Comparison of ENCODE assay signal across 21 cellular contexts in genomic region chr14:54665938-54666337, GRCh38.
DNase-seq lines count a peak whose midpoint lies in the region; ATAC-seq and TF ChIP-seq lines count a peak whose summit lies in the region.
"Had no signal": no experiment of that assay in that cellular context is flagged by ENCODE, and none has a peak within 500 bp of the region (broad histone marks: within the 10 kb centered on the region; RNA-seq: fewer than 3 reads in every experiment).

No MANE protein-coding gene starts in this region.

- peaks cover 4% of the 10 kb centered on the region for H3K27me3 Mint-ChIP-seq in activated T-helper 17 cell treated with anti-CD3 and anti-CD28 coated beads, Interleukin-2, amount 50 U/mL, for 72 hours
- no peaks in the 10 kb centered on the region for H3K27me3 Mint-ChIP-seq in nephron (ENCODE audit: low read depth)

- peak; percentile 7 for DNase-seq in GM12865 (ENCODE audit: low read depth)
- DNase-seq in GM20000 (ENCODE audit: low spot score), result peak; percentile 36
- DNase-seq in iPS-NIHi11 (ENCODE audit: low spot score), result no peak
- DNase-seq in T-helper 9 cell, result no peak
- DNase-seq in NCI-H526 treated with DMSO at 0.1 percent for 48 hours (lab: John Stamatoyannopoulos, UW), result no peak
- DNase-seq: activated CD4-positive, CD25-positive, alpha-beta regulatory T cell treated with anti-CD3 and anti-CD28 coated beads, Interleukin-2, amount 50 U/mL, for 72 hours; activated CD8-positive, alpha-beta memory T cell treated with anti-CD3 and anti-CD28 coated beads, Interleukin-2, amount 50 U/mL, for 4 hours; AML-193; Calu3; erythroblast; NCI-H1048; NCI-H2107; NCI-H524 treated with DMSO at 0.1 percent for 48 hours; occipital lobe; stimulated activated CD4-positive, alpha-beta T cell treated with anti-CD3 and anti-CD28 coated beads, Interleukin-4, amount 100 ng/mL, for 1 hour; testis had no signal

- H3K9me3 Mint-ChIP-seq in activated T-helper 17 cell treated with anti-CD3 and anti-CD28 coated beads, Interleukin-2, amount 50 U/mL, for 72 hours, result no peaks in the 10 kb centered on the region
- no peaks in the 10 kb centered on the region for H3K9me3 Mint-ChIP-seq in nephron
- H3K9me3 Mint-ChIP-seq: GM23338 had no signal

- H3K27ac Mint-ChIP-seq in activated T-helper 17 cell treated with anti-CD3 and anti-CD28 coated beads, Interleukin-2, amount 50 U/mL, for 72 hours, result no peak overlapping the region
- H3K27ac Mint-ChIP-seq in nephron, result peak overlapping the region in 2 of 3 experiments; percentile 13 to 15
- H3K27ac Mint-ChIP-seq: GM23338 had no signal

- peak; percentile 23 for ATAC-seq in activated T-helper 17 cell treated with anti-CD3 and anti-CD28 coated beads, Interleukin-2, amount 50 U/mL, for 72 hours (replicated peaks)
- ATAC-seq: GM23338 had no signal

- no peak overlapping the region for H3K4me3 Mint-ChIP-seq in activated T-helper 17 cell treated with anti-CD3 and anti-CD28 coated beads, Interleukin-2, amount 50 U/mL, for 72 hours
- H3K4me3 Mint-ChIP-seq in nephron, result no peak overlapping the region
- H3K4me3 Mint-ChIP-seq: GM23338 had no signal

- no peaks in the 10 kb centered on the region for H3K36me3 Mint-ChIP-seq in activated T-helper 17 cell treated with anti-CD3 and anti-CD28 coated beads, Interleukin-2, amount 50 U/mL, for 72 hours (ENCODE audit: low read depth)
- H3K36me3 Mint-ChIP-seq in nephron (ENCODE audit: low read depth), result no peaks in the 10 kb centered on the region

- H3K4me3 ChIP-seq in GM12865 (ENCODE audit: low read depth, low read length), result no peak overlapping the region
- H3K4me3 ChIP-seq: ascending aorta, coronary artery, GM23338, testis had no signal

- no peak for TF ChIP-seq CTCF in GM12865 (IDR thresholded peaks at IDR 0.05; ENCODE audit: insufficient read depth, low read depth, low read length, missing control alignments)
- no peak for TF ChIP-seq CTCF in GM20000 (IDR thresholded peaks at IDR 0.05; ENCODE audit: extremely low read depth, missing control alignments)
- no peak for TF ChIP-seq CTCF in nephron (IDR thresholded peaks at IDR 0.05; ENCODE audit: unreplicated experiment in 3 of 3)

- peaks cover 16% of the 10 kb centered on the region for H3K4me1 Mint-ChIP-seq in activated T-helper 17 cell treated with anti-CD3 and anti-CD28 coated beads, Interleukin-2, amount 50 U/mL, for 72 hours
- peaks cover 68% of the 10 kb centered on the region for H3K4me1 Mint-ChIP-seq in nephron

Comparison
In these comparisons a context has a peak if more than half of its experiments do, and no peak if none do; other contexts are left out.
1. DNase-seq: peak in GM12865 (single experiment) and GM20000 (single experiment); none in iPS-NIHi11 (single experiment), T-helper 9 cell (single experiment) and NCI-H526 treated with DMSO at 0.1 percent for 48 hours (single experiment).